In the genomic region with DNA sequence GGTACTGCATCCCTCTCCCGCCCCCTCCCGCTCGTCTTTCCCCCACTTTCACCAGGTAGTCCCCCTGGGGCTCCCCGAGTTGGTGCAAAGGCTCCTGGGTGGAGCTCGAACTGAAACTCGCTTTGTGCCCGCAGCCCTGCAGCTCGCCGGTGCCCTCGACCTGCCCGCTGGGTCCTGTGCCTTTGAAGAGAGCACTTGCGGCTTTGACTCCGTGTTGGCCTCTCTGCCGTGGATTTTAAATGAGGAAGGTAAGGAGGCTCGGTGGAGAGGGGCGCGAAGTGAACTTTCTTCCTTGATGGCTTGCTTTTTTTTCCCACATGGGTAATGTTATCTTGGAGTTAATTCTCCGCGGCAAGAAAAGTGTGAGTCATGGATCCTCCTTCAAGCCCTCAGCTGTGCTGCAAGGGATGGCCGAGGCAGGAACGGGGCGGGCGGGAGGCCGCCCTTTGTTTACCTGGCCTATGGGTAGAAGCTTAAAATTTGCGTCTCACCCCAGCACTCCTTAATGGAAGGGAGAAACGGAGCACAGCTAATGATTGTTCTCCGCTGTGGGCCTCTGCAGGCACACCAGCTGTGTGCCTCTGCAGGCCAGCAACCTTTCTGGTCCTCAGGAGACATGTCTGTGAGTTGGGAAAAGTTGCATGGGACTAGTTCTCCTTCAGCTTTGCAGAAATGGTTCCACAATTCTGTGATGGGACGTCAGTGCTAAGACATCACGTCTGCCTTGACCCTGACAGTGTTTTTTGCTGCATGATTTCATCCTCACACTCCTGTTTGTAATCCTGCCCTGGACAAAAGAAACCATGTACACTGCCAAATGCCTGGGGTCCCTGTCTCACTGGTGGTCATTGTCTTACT, we compare ENCODE assay signal across 1 cellular context.
TF ChIP-seq lines count a peak whose summit lies in the region.

No MANE protein-coding gene starts in this region.

TF ChIP-seq in neural cell, 6 proteins besides CTCF, POLR2A, EP300 and RAD21 (continued from another document):
- TF ChIP-seq, protein P1, sequence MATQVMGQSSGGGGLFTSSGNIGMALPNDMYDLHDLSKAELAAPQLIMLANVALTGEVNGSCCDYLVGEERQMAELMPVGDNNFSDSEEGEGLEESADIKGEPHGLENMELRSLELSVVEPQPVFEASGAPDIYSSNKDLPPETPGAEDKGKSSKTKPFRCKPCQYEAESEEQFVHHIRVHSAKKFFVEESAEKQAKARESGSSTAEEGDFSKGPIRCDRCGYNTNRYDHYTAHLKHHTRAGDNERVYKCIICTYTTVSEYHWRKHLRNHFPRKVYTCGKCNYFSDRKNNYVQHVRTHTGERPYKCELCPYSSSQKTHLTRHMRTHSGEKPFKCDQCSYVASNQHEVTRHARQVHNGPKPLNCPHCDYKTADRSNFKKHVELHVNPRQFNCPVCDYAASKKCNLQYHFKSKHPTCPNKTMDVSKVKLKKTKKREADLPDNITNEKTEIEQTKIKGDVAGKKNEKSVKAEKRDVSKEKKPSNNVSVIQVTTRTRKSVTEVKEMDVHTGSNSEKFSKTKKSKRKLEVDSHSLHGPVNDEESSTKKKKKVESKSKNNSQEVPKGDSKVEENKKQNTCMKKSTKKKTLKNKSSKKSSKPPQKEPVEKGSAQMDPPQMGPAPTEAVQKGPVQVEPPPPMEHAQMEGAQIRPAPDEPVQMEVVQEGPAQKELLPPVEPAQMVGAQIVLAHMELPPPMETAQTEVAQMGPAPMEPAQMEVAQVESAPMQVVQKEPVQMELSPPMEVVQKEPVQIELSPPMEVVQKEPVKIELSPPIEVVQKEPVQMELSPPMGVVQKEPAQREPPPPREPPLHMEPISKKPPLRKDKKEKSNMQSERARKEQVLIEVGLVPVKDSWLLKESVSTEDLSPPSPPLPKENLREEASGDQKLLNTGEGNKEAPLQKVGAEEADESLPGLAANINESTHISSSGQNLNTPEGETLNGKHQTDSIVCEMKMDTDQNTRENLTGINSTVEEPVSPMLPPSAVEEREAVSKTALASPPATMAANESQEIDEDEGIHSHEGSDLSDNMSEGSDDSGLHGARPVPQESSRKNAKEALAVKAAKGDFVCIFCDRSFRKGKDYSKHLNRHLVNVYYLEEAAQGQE (IDR thresholded peaks at IDR 0.05; ENCODE audit: borderline replicate concordance) = no peak
- TF ChIP-seq POLR2AphosphoS5 (IDR thresholded peaks at IDR 0.05) (no peak), SMC3 (conservative IDR thresholded peaks at IDR 0.05; ENCODE audit: poor library complexity) (no peak)
